In genomic region chr11:74444173-74444832, GRCh38 we compare ENCODE assay signal across 1 cellular context.
TF ChIP-seq lines count a peak whose summit lies in the region.

No MANE protein-coding gene starts in this region.

TF ChIP-seq in WTC11, 78 proteins besides CTCF, POLR2A, EP300 and RAD21 (continued from another document):
- TF ChIP-seq, protein P1, sequence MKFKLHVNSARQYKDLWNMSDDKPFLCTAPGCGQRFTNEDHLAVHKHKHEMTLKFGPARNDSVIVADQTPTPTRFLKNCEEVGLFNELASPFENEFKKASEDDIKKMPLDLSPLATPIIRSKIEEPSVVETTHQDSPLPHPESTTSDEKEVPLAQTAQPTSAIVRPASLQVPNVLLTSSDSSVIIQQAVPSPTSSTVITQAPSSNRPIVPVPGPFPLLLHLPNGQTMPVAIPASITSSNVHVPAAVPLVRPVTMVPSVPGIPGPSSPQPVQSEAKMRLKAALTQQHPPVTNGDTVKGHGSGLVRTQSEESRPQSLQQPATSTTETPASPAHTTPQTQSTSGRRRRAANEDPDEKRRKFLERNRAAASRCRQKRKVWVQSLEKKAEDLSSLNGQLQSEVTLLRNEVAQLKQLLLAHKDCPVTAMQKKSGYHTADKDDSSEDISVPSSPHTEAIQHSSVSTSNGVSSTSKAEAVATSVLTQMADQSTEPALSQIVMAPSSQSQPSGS (CRISPR knock-in tag; IDR thresholded peaks at IDR 0.05; ENCODE audit: borderline replicate concordance, low read depth) = no peak
- TF ChIP-seq GTF2I (CRISPR knock-in tag; conservative IDR thresholded peaks at IDR 0.05) = no peak
- no peak for TF ChIP-seq NFATC4 (CRISPR knock-in tag; IDR thresholded peaks at IDR 0.05)
- TF ChIP-seq ZNF671 (CRISPR knock-in tag; IDR thresholded peaks at IDR 0.05) = no peak
- TF ChIP-seq MYBL2 (CRISPR knock-in tag; IDR thresholded peaks at IDR 0.05) = no peak
- TF ChIP-seq SP1 (CRISPR knock-in tag; conservative IDR thresholded peaks at IDR 0.05) = no peak
- TF ChIP-seq NR3C1 (CRISPR knock-in tag; conservative IDR thresholded peaks at IDR 0.05; ENCODE audit: low read depth) = no peak
- TF ChIP-seq JUN (CRISPR knock-in tag; IDR thresholded peaks at IDR 0.05) = no peak
- TF ChIP-seq, protein P2, sequence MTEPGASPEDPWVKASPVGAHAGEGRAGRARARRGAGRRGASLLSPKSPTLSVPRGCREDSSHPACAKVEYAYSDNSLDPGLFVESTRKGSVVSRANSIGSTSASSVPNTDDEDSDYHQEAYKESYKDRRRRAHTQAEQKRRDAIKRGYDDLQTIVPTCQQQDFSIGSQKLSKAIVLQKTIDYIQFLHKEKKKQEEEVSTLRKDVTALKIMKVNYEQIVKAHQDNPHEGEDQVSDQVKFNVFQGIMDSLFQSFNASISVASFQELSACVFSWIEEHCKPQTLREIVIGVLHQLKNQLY (CRISPR knock-in tag; IDR thresholded peaks at IDR 0.05) = no peak
- TF ChIP-seq FOXJ3 (CRISPR knock-in tag; IDR thresholded peaks at IDR 0.05; ENCODE audit: borderline replicate concordance) = no peak
- TF ChIP-seq MXD4 (CRISPR knock-in tag; IDR thresholded peaks at IDR 0.05; ENCODE audit: borderline replicate concordance) = no peak
- TF ChIP-seq ESRRA (CRISPR knock-in tag; IDR thresholded peaks at IDR 0.05; ENCODE audit: borderline replicate concordance) = no peak
- TF ChIP-seq ZNF232 (CRISPR knock-in tag; IDR thresholded peaks at IDR 0.05) = no peak
- TF ChIP-seq, protein P3, sequence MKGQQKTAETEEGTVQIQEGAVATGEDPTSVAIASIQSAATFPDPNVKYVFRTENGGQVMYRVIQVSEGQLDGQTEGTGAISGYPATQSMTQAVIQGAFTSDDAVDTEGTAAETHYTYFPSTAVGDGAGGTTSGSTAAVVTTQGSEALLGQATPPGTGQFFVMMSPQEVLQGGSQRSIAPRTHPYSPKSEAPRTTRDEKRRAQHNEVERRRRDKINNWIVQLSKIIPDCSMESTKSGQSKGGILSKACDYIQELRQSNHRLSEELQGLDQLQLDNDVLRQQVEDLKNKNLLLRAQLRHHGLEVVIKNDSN (CRISPR knock-in tag; IDR thresholded peaks at IDR 0.05) = no peak
- TF ChIP-seq AFF4 (CRISPR knock-in tag; IDR thresholded peaks at IDR 0.05; ENCODE audit: borderline replicate concordance) = no peak
